ENCODE assay signal across 16 cellular contexts in the genomic region with DNA sequence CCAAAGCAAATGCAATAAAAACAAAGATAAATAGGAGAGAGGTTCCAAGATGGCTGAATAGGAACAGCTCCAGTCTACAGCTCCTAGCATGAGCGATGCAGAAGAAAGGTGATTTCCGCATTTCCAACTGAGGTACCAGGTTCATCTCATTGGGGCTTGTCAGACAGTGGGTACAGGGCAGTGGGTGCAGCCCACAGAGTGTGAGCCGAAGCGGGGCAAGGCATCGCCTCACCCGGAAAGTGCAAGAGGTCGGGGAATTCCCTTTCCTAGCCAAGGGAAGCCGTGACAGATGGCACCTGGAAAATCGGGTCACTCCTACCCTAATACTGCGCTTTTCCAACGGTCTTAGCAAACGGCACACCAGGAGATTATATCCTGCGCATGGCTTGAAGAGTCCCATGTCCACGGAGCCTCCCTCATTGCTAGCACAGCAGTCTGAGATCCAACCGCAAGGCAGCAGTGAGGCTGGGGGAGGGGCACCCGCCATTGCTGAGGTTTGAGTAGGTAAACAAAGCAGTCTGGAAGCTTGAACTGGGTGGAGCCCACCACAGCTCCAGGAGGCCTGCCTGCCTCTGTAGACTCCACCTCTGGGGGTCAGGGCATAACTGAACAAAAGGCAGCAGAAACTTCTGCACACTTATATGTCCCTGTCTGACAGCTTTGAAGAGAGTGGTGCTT. TPM values are rescaled to one million over a fixed set of nuclear protein-coding genes. Genes with fewer than 3 reads are reported as not detected.
"Had no signal": no experiment of that assay in that cellular context is flagged by ENCODE, and none has a peak within 500 bp of the region (broad histone marks: within the 10 kb centered on the region; RNA-seq: fewer than 3 reads in every experiment).

No MANE protein-coding gene starts in this region.

RNA-seq across cellular contexts. Expression of a gene that starts 6.6 kb away (rescaled TPM):
- total RNA-seq: activated CD8-positive, alpha-beta memory T cell treated with anti-CD3 and anti-CD28 coated beads for 36 hours; activated CD8-positive, alpha-beta T cell treated with anti-CD3 and anti-CD28 coated beads for 36 hours had no signal

RNA-seq across cellular contexts. Expression of a gene that starts 43.3 kb away (rescaled TPM):
- total RNA-seq: activated B cell treated with CpG ODN at 0.5 μM for 24 hours; activated CD4-positive, alpha-beta memory T cell treated with anti-CD3 and anti-CD28 coated beads for 36 hours; activated CD4-positive, alpha-beta T cell treated with anti-CD3 and anti-CD28 coated beads, Interleukin-2, amount 10 ng/mL, durations not matched to agents 24 days and 14 days; activated CD8-positive, alpha-beta memory T cell treated with anti-CD3 and anti-CD28 coated beads for 36 hours; activated CD8-positive, alpha-beta T cell treated with anti-CD3 and anti-CD28 coated beads for 36 hours; activated naive CD4-positive, alpha-beta T cell treated with anti-CD3 and anti-CD28 coated beads for 36 hours; activated naive CD4-positive, alpha-beta T cell treated with anti-CD3 and anti-CD28 coated beads, Interleukin-2, amount 50 U/mL, for 72 hours; activated naive CD8-positive, alpha-beta T cell treated with anti-CD3 and anti-CD28 coated beads for 36 hours; activated T-cell treated with anti-CD3 and anti-CD28 coated beads, Interleukin-2, amount 50 U/mL, for 4 hours; activated T-cell treated with anti-CD3 and anti-CD28 coated beads, Interleukin-2, amount 50 U/mL, for 72 hours; activated T-helper 1 cell treated with anti-CD3 and anti-CD28 coated beads, Interleukin-12 subunit alpha, Interleukin-12 subunit beta, Interleukin-2, Interleukin-4 antibody, amounts not matched to agents 30 ng/mL and 10 ng/mL and 1 ng/mL, durations not matched to agents 14 hours and 24 hours and 36 hours; activated T-helper 17 cell treated with anti-CD3 and anti-CD28 coated beads, Interleukin-2, amount 50 U/mL, for 72 hours; T-cell; T-helper 1 cell treated with Interleukin-12 subunit alpha and Interleukin-12 subunit beta and Interleukin-4 antibody, amounts not matched to agents 30 ng/mL and 1 ng/mL, for 36 hours; T-helper 17 cell; T-helper 2 cell treated with Interferon-gamma antibody and Interleukin-4, amounts not matched to agents 100 ng/mL and 5 ng/mL, for 36 hours had no signal
